Comparison of ENCODE assay signal across 1 cellular context in the genomic region with DNA sequence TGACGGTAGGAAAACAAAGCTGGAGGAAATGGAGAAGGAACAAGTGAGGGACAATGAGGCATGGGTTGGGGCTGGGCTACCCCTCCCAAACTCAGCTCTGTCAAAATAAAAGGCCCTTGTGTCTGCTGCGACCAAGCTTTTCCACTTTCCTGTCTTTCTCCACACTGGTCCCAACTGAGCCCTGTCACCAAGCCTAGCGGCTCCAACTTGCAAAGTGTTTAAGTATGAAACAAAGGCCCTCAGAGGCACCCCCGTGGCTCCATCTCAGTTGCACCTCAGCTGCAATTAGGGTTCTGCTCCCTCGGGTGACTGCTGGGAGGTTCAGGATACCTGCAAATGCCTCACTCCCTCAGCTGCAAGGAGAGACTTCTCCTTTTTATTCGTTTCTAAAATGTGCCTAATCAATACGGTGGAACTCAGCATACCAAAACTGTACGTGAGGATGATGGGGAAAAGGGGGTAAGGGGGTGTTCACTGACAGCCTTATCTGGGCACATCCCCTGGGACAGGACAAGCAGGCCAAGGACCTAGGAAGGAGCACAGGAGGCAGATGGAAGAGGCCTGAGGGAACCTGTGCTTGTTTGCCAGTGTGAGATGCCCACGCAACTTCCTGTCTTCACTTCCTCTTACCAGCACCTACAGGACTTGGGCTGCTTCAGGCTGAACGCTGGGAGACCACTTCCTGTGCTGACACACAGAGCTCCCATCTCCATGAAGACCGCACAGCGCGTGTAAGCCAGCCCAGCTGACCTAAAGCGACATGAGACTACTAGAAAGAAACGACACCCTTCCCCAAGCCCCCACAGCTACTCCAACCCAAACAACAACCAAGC.
TF ChIP-seq lines count a peak whose summit lies in the region.

No MANE protein-coding gene starts in this region.

TF ChIP-seq in GM12878, 131 proteins besides CTCF, POLR2A, EP300 and RAD21 (continues in another document):
- TF ChIP-seq ZBED1 (IDR thresholded peaks at IDR 0.05; ENCODE audit: borderline replicate concordance) (no peak; the same call in 1 of the 2 replicates), ZNF24 (IDR thresholded peaks at IDR 0.05) (no peak), NR2C2 (IDR thresholded peaks at IDR 0.05; ENCODE audit: borderline replicate concordance, control insufficient read depth, insufficient read length, low read depth) (no peak), ASH2L (IDR thresholded peaks at IDR 0.05; ENCODE audit: borderline replicate concordance, low read depth) (0 out of 2 replicates have a peak, but pooled peaks have one; percentile 24), SMAD5 (IDR thresholded peaks at IDR 0.05; ENCODE audit: low read depth) (peak; percentile 62; the same call in 1 of the 2 replicates), RUNX3 (IDR thresholded peaks at IDR 0.05; ENCODE audit: low read length) (peak; percentile 92), PML (IDR thresholded peaks at IDR 0.05; ENCODE audit: low read length) (peak; percentile 2), HDAC6 (IDR thresholded peaks at IDR 0.05; ENCODE audit: unreplicated experiment) (no peak), EED (IDR thresholded peaks at IDR 0.05; ENCODE audit: low read depth) (peak; percentile 97), ELK1 (IDR thresholded peaks at IDR 0.05; ENCODE audit: low read depth, low read length) (0 out of 2 replicates have a peak, but pooled peaks have one; percentile 55), IRF4 (IDR thresholded peaks at IDR 0.05; ENCODE audit: low read depth, low read length) (peak; percentile 89), CBFB (IDR thresholded peaks at IDR 0.05; ENCODE audit: low read depth) (peak; percentile 86), CBX3 (IDR thresholded peaks at IDR 0.05; ENCODE audit: borderline replicate concordance, low read depth) (no peak), SMC3 (IDR thresholded peaks at IDR 0.05; ENCODE audit: borderline replicate concordance, low read length) (peak; percentile 8; the same call in 1 of the 2 replicates), RBBP5 (conservative IDR thresholded peaks at IDR 0.05) (no peak), HCFC1 (IDR thresholded peaks at IDR 0.05; ENCODE audit: low read length) (peak; percentile 17; the same call in 1 of the 2 replicates), SUZ12 (IDR thresholded peaks at IDR 0.05; ENCODE audit: unreplicated experiment) (no peak), ZNF274 (IDR thresholded peaks at IDR 0.05; ENCODE audit: insufficient read depth, insufficient read length) (no peak), USF2 (IDR thresholded peaks at IDR 0.05; ENCODE audit: borderline replicate concordance, low read depth, low read length) (peak; percentile 26; the same call in 1 of the 2 replicates), IKZF1 (conservative IDR thresholded peaks at IDR 0.05) (peak; percentile 98), SUPT20H (IDR thresholded peaks at IDR 0.05; ENCODE audit: borderline replicate concordance, control insufficient read depth, low read depth, low read length) (no peak), POU2F2 (IDR thresholded peaks at IDR 0.05; ENCODE audit: borderline replicate concordance, low read depth, low read length) (peak; percentile 76), SMARCA5 (IDR thresholded peaks at IDR 0.05) (peak; percentile 21), STAT3 (IDR thresholded peaks at IDR 0.05; ENCODE audit: low read depth, low read length) (no peak), MAX (IDR thresholded peaks at IDR 0.05; ENCODE audit: low read depth, low read length) (peak; percentile 68), SMAD1 (IDR thresholded peaks at IDR 0.05; ENCODE audit: low read depth, partially characterized antibody) (no peak), BCLAF1 (IDR thresholded peaks at IDR 0.05) (no peak), NR2C1 (IDR thresholded peaks at IDR 0.05) (no peak), FOS (IDR thresholded peaks at IDR 0.05; ENCODE audit: borderline replicate concordance, extremely low read depth, insufficient read length) (no peak), ZZZ3 (IDR thresholded peaks at IDR 0.05; ENCODE audit: control insufficient read depth, insufficient read length, low read depth) (no peak), CHD4 (IDR thresholded peaks at IDR 0.05) (no peak), USF1 (IDR thresholded peaks at IDR 0.05; ENCODE audit: borderline replicate concordance, extremely low read length, insufficient read depth, low read depth, low read length) (no peak), YY1 (IDR thresholded peaks at IDR 0.05; ENCODE audit: low read depth, low read length) (no peak), CREB1 (IDR thresholded peaks at IDR 0.05; ENCODE audit: low read depth) (peak; percentile 81; the same call in 1 of the 2 replicates), NFYA (IDR thresholded peaks at IDR 0.05; ENCODE audit: borderline replicate concordance, low read depth, low read length) (no peak), PBX3 (IDR thresholded peaks at IDR 0.05; ENCODE audit: insufficient replicate concordance, low read depth, low read length) (no peak), MEF2A (IDR thresholded peaks at IDR 0.05; ENCODE audit: insufficient read depth, low read depth, low read length) (peak; percentile 47; the same call in 1 of the 2 replicates)
- TF ChIP-seq, protein P1, sequence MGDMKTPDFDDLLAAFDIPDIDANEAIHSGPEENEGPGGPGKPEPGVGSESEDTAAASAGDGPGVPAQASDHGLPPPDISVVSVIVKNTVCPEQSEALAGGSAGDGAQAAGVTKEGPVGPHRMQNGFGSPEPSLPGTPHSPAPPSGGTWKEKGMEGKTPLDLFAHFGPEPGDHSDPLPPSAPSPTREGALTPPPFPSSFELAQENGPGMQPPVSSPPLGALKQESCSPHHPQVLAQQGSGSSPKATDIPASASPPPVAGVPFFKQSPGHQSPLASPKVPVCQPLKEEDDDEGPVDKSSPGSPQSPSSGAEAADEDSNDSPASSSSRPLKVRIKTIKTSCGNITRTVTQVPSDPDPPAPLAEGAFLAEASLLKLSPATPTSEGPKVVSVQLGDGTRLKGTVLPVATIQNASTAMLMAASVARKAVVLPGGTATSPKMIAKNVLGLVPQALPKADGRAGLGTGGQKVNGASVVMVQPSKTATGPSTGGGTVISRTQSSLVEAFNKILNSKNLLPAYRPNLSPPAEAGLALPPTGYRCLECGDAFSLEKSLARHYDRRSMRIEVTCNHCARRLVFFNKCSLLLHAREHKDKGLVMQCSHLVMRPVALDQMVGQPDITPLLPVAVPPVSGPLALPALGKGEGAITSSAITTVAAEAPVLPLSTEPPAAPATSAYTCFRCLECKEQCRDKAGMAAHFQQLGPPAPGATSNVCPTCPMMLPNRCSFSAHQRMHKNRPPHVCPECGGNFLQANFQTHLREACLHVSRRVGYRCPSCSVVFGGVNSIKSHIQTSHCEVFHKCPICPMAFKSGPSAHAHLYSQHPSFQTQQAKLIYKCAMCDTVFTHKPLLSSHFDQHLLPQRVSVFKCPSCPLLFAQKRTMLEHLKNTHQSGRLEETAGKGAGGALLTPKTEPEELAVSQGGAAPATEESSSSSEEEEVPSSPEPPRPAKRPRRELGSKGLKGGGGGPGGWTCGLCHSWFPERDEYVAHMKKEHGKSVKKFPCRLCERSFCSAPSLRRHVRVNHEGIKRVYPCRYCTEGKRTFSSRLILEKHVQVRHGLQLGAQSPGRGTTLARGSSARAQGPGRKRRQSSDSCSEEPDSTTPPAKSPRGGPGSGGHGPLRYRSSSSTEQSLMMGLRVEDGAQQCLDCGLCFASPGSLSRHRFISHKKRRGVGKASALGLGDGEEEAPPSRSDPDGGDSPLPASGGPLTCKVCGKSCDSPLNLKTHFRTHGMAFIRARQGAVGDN (IDR thresholded peaks at IDR 0.05) = peak; percentile 100
- TF ChIP-seq, protein P2, sequence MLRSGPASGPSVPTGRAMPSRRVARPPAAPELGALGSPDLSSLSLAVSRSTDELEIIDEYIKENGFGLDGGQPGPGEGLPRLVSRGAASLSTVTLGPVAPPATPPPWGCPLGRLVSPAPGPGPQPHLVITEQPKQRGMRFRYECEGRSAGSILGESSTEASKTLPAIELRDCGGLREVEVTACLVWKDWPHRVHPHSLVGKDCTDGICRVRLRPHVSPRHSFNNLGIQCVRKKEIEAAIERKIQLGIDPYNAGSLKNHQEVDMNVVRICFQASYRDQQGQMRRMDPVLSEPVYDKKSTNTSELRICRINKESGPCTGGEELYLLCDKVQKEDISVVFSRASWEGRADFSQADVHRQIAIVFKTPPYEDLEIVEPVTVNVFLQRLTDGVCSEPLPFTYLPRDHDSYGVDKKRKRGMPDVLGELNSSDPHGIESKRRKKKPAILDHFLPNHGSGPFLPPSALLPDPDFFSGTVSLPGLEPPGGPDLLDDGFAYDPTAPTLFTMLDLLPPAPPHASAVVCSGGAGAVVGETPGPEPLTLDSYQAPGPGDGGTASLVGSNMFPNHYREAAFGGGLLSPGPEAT (IDR thresholded peaks at IDR 0.05; ENCODE audit: low read depth) = peak; percentile 92
- TF ChIP-seq, protein P3, sequence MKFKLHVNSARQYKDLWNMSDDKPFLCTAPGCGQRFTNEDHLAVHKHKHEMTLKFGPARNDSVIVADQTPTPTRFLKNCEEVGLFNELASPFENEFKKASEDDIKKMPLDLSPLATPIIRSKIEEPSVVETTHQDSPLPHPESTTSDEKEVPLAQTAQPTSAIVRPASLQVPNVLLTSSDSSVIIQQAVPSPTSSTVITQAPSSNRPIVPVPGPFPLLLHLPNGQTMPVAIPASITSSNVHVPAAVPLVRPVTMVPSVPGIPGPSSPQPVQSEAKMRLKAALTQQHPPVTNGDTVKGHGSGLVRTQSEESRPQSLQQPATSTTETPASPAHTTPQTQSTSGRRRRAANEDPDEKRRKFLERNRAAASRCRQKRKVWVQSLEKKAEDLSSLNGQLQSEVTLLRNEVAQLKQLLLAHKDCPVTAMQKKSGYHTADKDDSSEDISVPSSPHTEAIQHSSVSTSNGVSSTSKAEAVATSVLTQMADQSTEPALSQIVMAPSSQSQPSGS (IDR thresholded peaks at IDR 0.05; ENCODE audit: low read length) = peak; percentile 83
- TF ChIP-seq, protein P4, sequence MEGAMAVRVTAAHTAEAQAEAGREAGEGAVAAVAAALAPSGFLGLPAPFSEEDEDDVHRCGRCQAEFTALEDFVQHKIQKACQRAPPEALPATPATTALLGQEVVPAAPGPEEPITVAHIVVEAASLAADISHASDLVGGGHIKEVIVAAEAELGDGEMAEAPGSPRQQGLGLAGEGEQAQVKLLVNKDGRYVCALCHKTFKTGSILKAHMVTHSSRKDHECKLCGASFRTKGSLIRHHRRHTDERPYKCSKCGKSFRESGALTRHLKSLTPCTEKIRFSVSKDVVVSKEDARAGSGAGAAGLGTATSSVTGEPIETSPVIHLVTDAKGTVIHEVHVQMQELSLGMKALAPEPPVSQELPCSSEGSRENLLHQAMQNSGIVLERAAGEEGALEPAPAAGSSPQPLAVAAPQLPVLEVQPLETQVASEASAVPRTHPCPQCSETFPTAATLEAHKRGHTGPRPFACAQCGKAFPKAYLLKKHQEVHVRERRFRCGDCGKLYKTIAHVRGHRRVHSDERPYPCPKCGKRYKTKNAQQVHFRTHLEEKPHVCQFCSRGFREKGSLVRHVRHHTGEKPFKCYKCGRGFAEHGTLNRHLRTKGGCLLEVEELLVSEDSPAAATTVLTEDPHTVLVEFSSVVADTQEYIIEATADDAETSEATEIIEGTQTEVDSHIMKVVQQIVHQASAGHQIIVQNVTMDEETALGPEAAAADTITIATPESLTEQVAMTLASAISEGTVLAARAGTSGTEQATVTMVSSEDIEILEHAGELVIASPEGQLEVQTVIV (IDR thresholded peaks at IDR 0.05; ENCODE audit: borderline replicate concordance, partially characterized antibody) = no peak
